ENCODE assay signal across 13 cellular contexts in the genomic region with DNA sequence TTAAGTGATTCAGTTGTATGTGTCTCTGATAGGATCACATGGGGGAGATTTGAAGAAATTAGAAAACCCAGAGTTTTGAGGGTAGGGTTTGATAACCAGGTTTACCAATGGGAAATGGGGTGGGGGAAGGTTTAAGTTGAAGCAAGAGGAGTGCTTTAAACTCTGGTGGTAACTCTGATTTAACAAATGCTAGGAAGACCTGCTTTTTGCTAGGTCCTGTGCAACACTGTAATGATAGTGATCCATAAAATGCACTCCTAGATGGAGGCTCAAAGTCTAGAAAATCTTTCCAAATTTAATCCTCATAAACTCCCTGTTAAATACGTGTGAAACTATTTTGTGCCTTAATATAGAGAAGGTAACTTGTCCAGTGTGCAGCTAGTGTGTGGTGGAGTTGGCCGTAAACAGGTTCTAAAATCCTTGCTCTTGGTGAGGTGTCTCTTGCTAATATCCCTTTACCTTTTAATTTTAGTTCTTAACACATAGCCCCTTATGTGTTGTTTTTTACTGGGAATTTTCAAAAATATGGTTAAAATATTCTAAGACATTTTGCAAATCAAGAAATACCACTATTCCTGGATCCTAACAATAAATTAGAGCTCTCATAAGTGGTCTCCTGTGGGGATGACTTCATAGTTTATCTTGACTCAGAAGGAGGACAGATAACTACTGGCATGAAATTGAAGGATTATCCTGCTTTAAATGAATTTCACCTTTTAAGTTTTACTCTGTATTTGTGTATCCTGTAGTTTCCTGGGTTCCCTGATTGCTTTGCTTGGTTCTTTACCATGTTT. TPM values are rescaled to one million over a fixed set of nuclear protein-coding genes. Genes with fewer than 3 reads are reported as not detected.
DNase-seq lines count a peak whose midpoint lies in the region; ATAC-seq, FAIRE-seq and TF ChIP-seq lines count a peak whose summit lies in the region.
"Had no signal": no experiment of that assay in that cellular context is flagged by ENCODE, and none has a peak within 500 bp of the region (broad histone marks: within the 10 kb centered on the region; RNA-seq: fewer than 3 reads in every experiment).

No MANE protein-coding gene starts in this region.

- H2BK5ac ChIP-seq in mesendoderm (ENCODE audit: low read length) = no peak overlapping the region

- H2AK5ac ChIP-seq in mesendoderm (ENCODE audit: low read length) = no peak overlapping the region

- H3K4me1 Mint-ChIP-seq in activated T-helper 17 cell treated with anti-CD3 and anti-CD28 coated beads, Interleukin-2, amount 50 U/mL, for 72 hours = peaks cover 18% of the 10 kb centered on the region

- no peaks in the 10 kb centered on the region for H3K27me3 ChIP-seq in BLaER1
- no peaks in the 10 kb centered on the region for H3K27me3 ChIP-seq in mesendoderm (ENCODE audit: insufficient read depth, low read length, poor library complexity)

- no peaks in the 10 kb centered on the region for H3K27me3 Mint-ChIP-seq in activated T-helper 17 cell treated with anti-CD3 and anti-CD28 coated beads, Interleukin-2, amount 50 U/mL, for 72 hours

- H3K79me2 ChIP-seq in mesendoderm (ENCODE audit: control insufficient read depth, insufficient read depth, low read length) = peaks cover 36% of the 10 kb centered on the region

- TF ChIP-seq CTCF in D721Med (IDR thresholded peaks at IDR 0.05; ENCODE audit: insufficient read depth, missing control alignments) = no peak

- H3K27ac ChIP-seq in BLaER1 (no peak overlapping the region), mesendoderm (ENCODE audit: low read depth, low read length) (no peak overlapping the region)

- DNase-seq in ELR (ENCODE audit: low read depth) (peak; percentile 13), mesendoderm (no peak), D721Med (ENCODE audit: insufficient read length, low spot score) (no peak), GOT3 (lab: John Stamatoyannopoulos, UW) (no peak)
- no peak for DNase-seq in stimulated activated CD4-positive, alpha-beta T cell treated with anti-CD3 and anti-CD28 coated beads, Interleukin-2, amount 100 ng/mL, for 24 hours
- DNase-seq: aorta; NCI-H2107; stimulated activated CD4-positive, alpha-beta T cell treated with anti-CD3 and anti-CD28 coated beads, Interleukin-4, amount 100 ng/mL, for 1 hour; stimulated activated naive CD4-positive, alpha-beta T cell treated with Interleukin-2 at 50 U/mL for 16 hours had no signal

- peaks cover 89% of the 10 kb centered on the region for H4K20me1 ChIP-seq in BLaER1

- H3K18ac ChIP-seq in mesendoderm (ENCODE audit: low read length) = no peak overlapping the region

- H3K4me3 Mint-ChIP-seq in activated T-helper 17 cell treated with anti-CD3 and anti-CD28 coated beads, Interleukin-2, amount 50 U/mL, for 72 hours = peak overlapping the region; percentile 99

- H3K9me3 ChIP-seq in BLaER1 = no peaks in the 10 kb centered on the region

- H4K8ac ChIP-seq in mesendoderm (ENCODE audit: low read depth, low read length) = no peak overlapping the region

- H4K5ac ChIP-seq in mesendoderm (ENCODE audit: low read length) = no peak overlapping the region

- H3K4me2 ChIP-seq in BLaER1 (no peak overlapping the region; the same call in 1 of the 2 replicates), mesendoderm (ENCODE audit: low read length) (no peak overlapping the region)

- peaks cover 40% of the 10 kb centered on the region for H3K4me1 ChIP-seq in BLaER1
- no peaks in the 10 kb centered on the region for H3K4me1 ChIP-seq in mesendoderm (ENCODE audit: control insufficient read depth, low read depth, low read length)

- FAIRE-seq in D721Med (lab: Jason Lieb, UNC) = no peak

- 0 out of 2 replicates have a peak overlapping the region, but pooled peaks have one; percentile 35 for H3K9ac ChIP-seq in BLaER1
- H3K9ac ChIP-seq in mesendoderm (ENCODE audit: low read length) = peak overlapping the region; percentile 19

- H3K9me3 Mint-ChIP-seq in activated T-helper 17 cell treated with anti-CD3 and anti-CD28 coated beads, Interleukin-2, amount 50 U/mL, for 72 hours = no peaks in the 10 kb centered on the region

- H3K56ac ChIP-seq in mesendoderm (ENCODE audit: low read length) = no peak overlapping the region

- peak overlapping the region; percentile 58 for H3K27ac Mint-ChIP-seq in activated T-helper 17 cell treated with anti-CD3 and anti-CD28 coated beads, Interleukin-2, amount 50 U/mL, for 72 hours

- H3K36me3 Mint-ChIP-seq in activated T-helper 17 cell treated with anti-CD3 and anti-CD28 coated beads, Interleukin-2, amount 50 U/mL, for 72 hours (ENCODE audit: low read depth) = peaks cover 96% of the 10 kb centered on the region

- no peak overlapping the region for H3K4ac ChIP-seq in mesendoderm (ENCODE audit: low read depth, low read length)

- no peak for ATAC-seq in activated T-helper 17 cell treated with anti-CD3 and anti-CD28 coated beads, Interleukin-2, amount 50 U/mL, for 72 hours (replicated peaks)
- no peak for ATAC-seq in HG02798 (IDR thresholded peaks at IDR 0.05; ENCODE audit: poor library complexity, unreplicated experiment)
- ATAC-seq: HCT116 had no signal

- H3K4me3 ChIP-seq in BLaER1 (no peak overlapping the region), mesendoderm (ENCODE audit: low read length) (no peak overlapping the region)

- no CpG with 5 or more reads among the region's 2 CpGs for WGBS in mesendoderm (ENCODE audit: extremely low coverage, insufficient coverage, low lambda C conversion rate)

- H3K36me3 ChIP-seq in BLaER1 (peaks cover 78% of the 10 kb centered on the region), mesendoderm (ENCODE audit: control insufficient read depth, insufficient read depth, low read length) (peaks cover 9% of the 10 kb centered on the region)

- H2BK120ac ChIP-seq in mesendoderm (ENCODE audit: low read depth, low read length) = no peak overlapping the region

- H3K79me1 ChIP-seq in mesendoderm (ENCODE audit: low read length) = peaks cover 3% of the 10 kb centered on the region

- no peak overlapping the region for H3K23ac ChIP-seq in mesendoderm (ENCODE audit: low read length)

- no peak overlapping the region for H2BK15ac ChIP-seq in mesendoderm (replicated peaks; ENCODE audit: low read depth)

RNA-seq across cellular contexts. Expression of a gene that starts 4.1 kb away (rescaled TPM):
- total RNA-seq in activated T-helper 17 cell treated with anti-CD3 and anti-CD28 coated beads, Interleukin-2, amount 50 U/mL, for 72 hours = 1,000 to 10,000 TPM; 1,481 to 2,007 TPM
- 2,569 TPM for polyA plus RNA-seq in mesendoderm (2013, experiment 1 of 2)
- polyA plus RNA-seq in mesendoderm (2013, experiment 2 of 2) = 2,565 TPM

RNA-seq across cellular contexts. Expression of a gene that starts 25.9 kb away (rescaled TPM):
- 10 to 100 TPM; 48.8 to 69.7 TPM for total RNA-seq in activated T-helper 17 cell treated with anti-CD3 and anti-CD28 coated beads, Interleukin-2, amount 50 U/mL, for 72 hours
- polyA plus RNA-seq in mesendoderm (2013, experiment 1 of 2) = 276 TPM
- polyA plus RNA-seq in mesendoderm (2013, experiment 2 of 2) = 272 TPM
